Comparison of ENCODE assay signal across 9 cellular contexts in genomic region chr5:147464211-147464610, GRCh38. TPM values are rescaled to one million over a fixed set of nuclear protein-coding genes. Genes with fewer than 3 reads are reported as not detected.
A peak's percentile ranks its signal among the peaks of the same experiment; 100 is the strongest.
DNase-seq lines count a peak whose midpoint lies in the region; ATAC-seq, FAIRE-seq and TF ChIP-seq lines count a peak whose summit lies in the region.
"Had no signal": no experiment of that assay in that cellular context is flagged by ENCODE, and none has a peak within 500 bp of the region (broad histone marks: within the 10 kb centered on the region; RNA-seq: fewer than 3 reads in every experiment).

No MANE protein-coding gene starts in this region.

- H3K4me3 ChIP-seq in AG10803 (ENCODE audit: low read length), result no peak overlapping the region

- TF ChIP-seq CTCF in AG10803 (conservative IDR thresholded peaks at IDR 0.05; ENCODE audit: low read length), result peak; percentile 45

- intact Hi-C loops in posterior vena cava (cut with DNase I), result no loop called here

- CTCF ChIA-PET in HEK293T (lab: Yijun Ruan, JAX), result interaction anchor here (0.9 to 1.8 kb wide), 3 partner anchors 9 to 96 kb away, joined by 3 to 8 read pairs (median 4); no protein-coding TSS in a partner anchor

- FAIRE-seq in H54 (lab: Jason Lieb, UNC), result no peak

- ATAC-seq in SK-N-SH treated with all-trans-retinoic acid at 6 μM for 48 hours, result peak; percentile 64
- no peak for ATAC-seq in HG03159 (IDR thresholded peaks at IDR 0.05; ENCODE audit: unreplicated experiment)

- DNase-seq in AG10803 (ENCODE audit: low read depth) (peak; percentile 28), HEK293T (ENCODE audit: extremely low spot score) (peak; percentile 20), iris pigment epithelial cell (ENCODE audit: low read depth) (peak; percentile 73), NCI-H2029 (lab: John Stamatoyannopoulos, UW) (no peak), posterior vena cava (ENCODE audit: low spot score) (no peak), H54 (ENCODE audit: insufficient read length, low spot score) (no peak)
- DNase-seq: activated CD4-positive, alpha-beta T cell treated with anti-CD3 and anti-CD28 coated beads, Interleukin-2, amount 10 ng/mL, durations not matched to agents 7 days and 5 days had no signal

- TF ChIP-seq POLR2A in H54 (IDR thresholded peaks at IDR 0.05; ENCODE audit: low read depth, low read length), result no peak

- POLR2A ChIA-PET in HEK293T (lab: Yijun Ruan, JAX), result no interaction called here

TF ChIP-seq in HEK293T, 16 proteins besides CTCF, POLR2A, EP300 and RAD21:
- TF ChIP-seq SP1 (IDR thresholded peaks at IDR 0.05), result no peak
- no peak for TF ChIP-seq PKNOX1 (IDR thresholded peaks at IDR 0.05)
- no peak for TF ChIP-seq ELF4 (IDR thresholded peaks at IDR 0.05)
- TF ChIP-seq FOXM1 (IDR thresholded peaks at IDR 0.05; ENCODE audit: borderline replicate concordance), result no peak
- TF ChIP-seq TARDBP (IDR thresholded peaks at IDR 0.05), result no peak
- no peak for TF ChIP-seq L3MBTL2 (conservative IDR thresholded peaks at IDR 0.05)
- no peak for TF ChIP-seq LEF1 (IDR thresholded peaks at IDR 0.05; ENCODE audit: borderline replicate concordance)
- no peak for TF ChIP-seq BHLHE40 (IDR thresholded peaks at IDR 0.05; ENCODE audit: borderline replicate concordance)
- no peak for TF ChIP-seq FOXA1 (IDR thresholded peaks at IDR 0.05)
- TF ChIP-seq HDGF (IDR thresholded peaks at IDR 0.05; ENCODE audit: borderline replicate concordance), result no peak
- TF ChIP-seq NFRKB (IDR thresholded peaks at IDR 0.05), result no peak
- TF ChIP-seq SUZ12 (IDR thresholded peaks at IDR 0.05), result no peak
- TF ChIP-seq ZNF384 (IDR thresholded peaks at IDR 0.05), result no peak
- TF ChIP-seq ARNT (IDR thresholded peaks at IDR 0.05), result no peak
- TF ChIP-seq CTBP1 (IDR thresholded peaks at IDR 0.05; ENCODE audit: borderline replicate concordance), result no peak

TF ChIP-seq in SK-N-SH treated with all-trans-retinoic acid at 6 μM for 48 hours, 23 proteins besides CTCF, POLR2A, EP300 and RAD21:
- TF ChIP-seq GLIS3 (CRISPR knock-in tag; IDR thresholded peaks at IDR 0.05) (no peak), PPARA (CRISPR knock-in tag; IDR thresholded peaks at IDR 0.05; ENCODE audit: borderline replicate concordance) (no peak), ZNF70 (CRISPR knock-in tag; IDR thresholded peaks at IDR 0.05) (no peak), ARNTL (CRISPR knock-in tag; IDR thresholded peaks at IDR 0.05; ENCODE audit: borderline replicate concordance, low read depth) (no peak), ZNF565 (CRISPR knock-in tag; conservative IDR thresholded peaks at IDR 0.05; ENCODE audit: low read depth) (no peak), ZC3H10 (CRISPR knock-in tag; IDR thresholded peaks at IDR 0.05) (no peak), PATZ1 (CRISPR knock-in tag; IDR thresholded peaks at IDR 0.05; ENCODE audit: borderline replicate concordance) (no peak), CSDC2 (CRISPR knock-in tag; IDR thresholded peaks at IDR 0.05) (no peak), TCF4 (CRISPR knock-in tag; IDR thresholded peaks at IDR 0.05; ENCODE audit: borderline replicate concordance) (no peak), CSRNP3 (CRISPR knock-in tag; IDR thresholded peaks at IDR 0.05) (no peak), CREB5 (CRISPR knock-in tag; IDR thresholded peaks at IDR 0.05; ENCODE audit: low read depth) (no peak), ESRRG (CRISPR knock-in tag; IDR thresholded peaks at IDR 0.05) (no peak)
TF ChIP-seq in SK-N-SH treated with all-trans-retinoic acid at 6 μM for 48 hours: peak in this region for 0.

RNA-seq across cellular contexts. Expression of gene DPYSL3, which starts 45.7 kb away (rescaled TPM):
- 100 to 1,000 TPM; 401 to 418 TPM for total RNA-seq in posterior vena cava
- total RNA-seq: activated CD4-positive, alpha-beta T cell treated with anti-CD3 and anti-CD28 coated beads, Interleukin-2, amount 10 ng/mL, durations not matched to agents 7 days and 5 days had no signal

Comparison
In these comparisons a context has a peak if more than half of its experiments do, and no peak if none do; other contexts are left out.
1. DNase-seq: peak in AG10803 (single experiment), HEK293T (single experiment) and iris pigment epithelial cell (single experiment); none in NCI-H2029 (single experiment), posterior vena cava (single experiment) and H54 (single experiment).